ENCODE assay signal across 17 cellular contexts in genomic region chr3:87206635-87207034, GRCh38.
"Had no signal": no experiment of that assay in that cellular context is flagged by ENCODE, and none has a peak within 500 bp of the region (broad histone marks: within the 10 kb centered on the region; RNA-seq: fewer than 3 reads in every experiment).

No MANE protein-coding gene starts in this region.

- H3K9me3 Mint-ChIP-seq: activated CD4-positive, alpha-beta memory T cell treated with anti-CD3 and anti-CD28 coated beads, Interleukin-2, amount 10 ng/mL, durations not matched to agents 7 days and 5 days; activated CD4-positive, alpha-beta T cell treated with anti-CD3 and anti-CD28 coated beads, Interleukin-2, amount 10 ng/mL, durations not matched to agents 24 days and 14 days; activated naive CD8-positive, alpha-beta T cell treated with anti-CD3 and anti-CD28 coated beads, Interleukin-2, amount 50 U/mL, for 24 hours; neural crest cell had no signal

- H3K4me3 ChIP-seq: body of pancreas, gastroesophageal sphincter had no signal

- ATAC-seq: activated naive CD8-positive, alpha-beta T cell treated with anti-CD3 and anti-CD28 coated beads, Interleukin-2, amount 50 U/mL, for 24 hours; gastroesophageal sphincter; T-helper 17 cell had no signal

- H3K4me1 ChIP-seq: gastroesophageal sphincter had no signal

- H3K27ac Mint-ChIP-seq: activated CD4-positive, alpha-beta memory T cell treated with anti-CD3 and anti-CD28 coated beads, Interleukin-2, amount 10 ng/mL, durations not matched to agents 7 days and 5 days; activated CD4-positive, alpha-beta T cell treated with anti-CD3 and anti-CD28 coated beads, Interleukin-2, amount 10 ng/mL, durations not matched to agents 24 days and 14 days; activated naive CD8-positive, alpha-beta T cell treated with anti-CD3 and anti-CD28 coated beads, Interleukin-2, amount 50 U/mL, for 24 hours; T-helper 17 cell had no signal

- H3K27me3 ChIP-seq: body of pancreas, gastroesophageal sphincter had no signal

- DNase-seq: activated CD4-positive, alpha-beta memory T cell treated with anti-CD3 and anti-CD28 coated beads, Interleukin-2, amount 10 ng/mL, durations not matched to agents 7 days and 5 days; activated CD4-positive, alpha-beta T cell treated with anti-CD3 and anti-CD28 coated beads, Interleukin-2, amount 10 ng/mL, durations not matched to agents 24 days and 14 days; activated effector memory CD4-positive, alpha-beta T cell treated with anti-CD3 and anti-CD28 coated beads, Interleukin-2, amount 50 U/mL, for 16 hours; activated naive CD4-positive, alpha-beta T cell treated with anti-CD3 and anti-CD28 coated beads, Interleukin-2, amount 50 U/mL, for 16 hours; activated naive CD8-positive, alpha-beta T cell treated with anti-CD3 and anti-CD28 coated beads, Interleukin-2, amount 50 U/mL, for 24 hours; activated T-cell treated with anti-CD3 and anti-CD28 coated beads for 4 hours; body of pancreas; effector memory CD4-positive, alpha-beta T cell; head of caudate nucleus; left colon; retina; stimulated activated CD4-positive, alpha-beta T cell treated with anti-CD3 and anti-CD28 coated beads, Interleukin-4, amount 100 ng/mL, for 24 hours; stimulated activated naive CD4-positive, alpha-beta T cell treated with Interleukin-2 at 50 U/mL for 16 hours; T-helper 17 cell had no signal

- H3K4me1 Mint-ChIP-seq: activated CD4-positive, alpha-beta memory T cell treated with anti-CD3 and anti-CD28 coated beads, Interleukin-2, amount 10 ng/mL, durations not matched to agents 7 days and 5 days; activated CD4-positive, alpha-beta T cell treated with anti-CD3 and anti-CD28 coated beads, Interleukin-2, amount 10 ng/mL, durations not matched to agents 24 days and 14 days; activated naive CD8-positive, alpha-beta T cell treated with anti-CD3 and anti-CD28 coated beads, Interleukin-2, amount 50 U/mL, for 24 hours; T-helper 17 cell had no signal

- H3K9me3 ChIP-seq: body of pancreas, gastroesophageal sphincter had no signal

- H3K27ac ChIP-seq: gastroesophageal sphincter had no signal

- H3K4me3 Mint-ChIP-seq: activated CD4-positive, alpha-beta memory T cell treated with anti-CD3 and anti-CD28 coated beads, Interleukin-2, amount 10 ng/mL, durations not matched to agents 7 days and 5 days; activated CD4-positive, alpha-beta T cell treated with anti-CD3 and anti-CD28 coated beads, Interleukin-2, amount 10 ng/mL, durations not matched to agents 24 days and 14 days; activated naive CD8-positive, alpha-beta T cell treated with anti-CD3 and anti-CD28 coated beads, Interleukin-2, amount 50 U/mL, for 24 hours; neural crest cell; T-helper 17 cell had no signal

- FAIRE-seq: islet of Langerhans had no signal

- H3K36me3 ChIP-seq: gastroesophageal sphincter had no signal
